11 cellular contexts compared by ENCODE assay signal in the genomic region with DNA sequence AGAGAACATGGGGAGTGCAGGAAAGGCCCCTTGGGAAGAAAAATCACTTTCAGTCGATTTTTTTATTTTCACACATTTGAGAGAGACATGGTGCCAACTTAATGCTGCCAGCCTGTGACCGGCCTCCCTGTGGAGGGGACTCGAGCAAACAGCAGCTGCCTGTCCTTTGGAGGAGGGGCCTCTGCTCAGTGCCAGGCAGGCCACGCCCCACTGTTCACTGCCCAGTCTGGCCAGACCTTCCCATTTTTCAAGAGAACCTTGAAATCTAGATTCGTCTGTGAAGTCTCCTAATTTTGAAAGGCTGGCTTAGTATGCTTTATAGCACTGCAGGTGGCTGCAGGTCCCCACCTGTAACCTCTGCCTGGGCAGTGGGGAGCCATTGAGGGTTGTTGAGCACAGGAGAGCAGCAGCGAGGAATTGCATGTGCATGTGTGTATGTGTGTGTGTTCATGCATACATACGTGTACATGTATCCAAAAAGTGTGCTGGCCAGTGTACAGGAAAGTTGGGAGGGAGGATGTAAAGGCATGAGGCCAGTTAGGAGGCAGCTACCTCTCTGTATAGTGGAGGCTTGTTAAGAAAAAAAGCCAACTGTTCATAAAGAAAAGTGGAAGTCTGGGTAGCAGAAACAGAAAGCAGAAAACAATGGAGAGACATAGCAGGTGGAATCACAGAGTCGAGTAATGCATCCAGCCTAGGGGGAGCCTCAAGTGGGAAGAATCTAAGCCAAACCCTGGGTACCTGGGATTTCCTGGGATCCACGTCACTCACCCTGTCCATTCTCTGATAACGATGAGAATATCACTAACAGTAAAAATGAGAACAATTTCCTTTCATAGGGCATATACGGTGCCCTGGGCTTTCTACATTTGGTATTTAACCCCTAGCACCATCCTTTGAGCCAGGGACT.
DNase-seq lines count a peak whose midpoint lies in the region; ATAC-seq, FAIRE-seq and TF ChIP-seq lines count a peak whose summit lies in the region.
"Had no signal": no experiment of that assay in that cellular context is flagged by ENCODE, and none has a peak within 500 bp of the region (broad histone marks: within the 10 kb centered on the region; RNA-seq: fewer than 3 reads in every experiment).

No MANE protein-coding gene starts in this region.

- intact Hi-C loops in colonic mucosa (cut with DNase I) (no loop called here), gastrocnemius medialis (cut with DNase I; ENCODE audit: low total_unique reads) (no loop called here)

- H3K9me3 ChIP-seq in A549 (no peaks in the 10 kb centered on the region), colonic mucosa (no peaks in the 10 kb centered on the region), muscle layer of colon (ENCODE audit: low read length) (no peaks in the 10 kb centered on the region), neural progenitor cell (ENCODE audit: low read depth) (no peaks in the 10 kb centered on the region), gastrocnemius medialis (no peaks in the 10 kb centered on the region)

- TF ChIP-seq EP300 in A549 (IDR thresholded peaks at IDR 0.05), result no peak

- peaks cover 5% of the 10 kb centered on the region for H3K36me3 ChIP-seq in colonic mucosa
- peaks cover 41% of the 10 kb centered on the region for H3K36me3 ChIP-seq in muscle layer of colon (ENCODE audit: insufficient read depth, low read length)
- H3K36me3 ChIP-seq in neural progenitor cell, result no peaks in the 10 kb centered on the region
- no peaks in the 10 kb centered on the region for H3K36me3 ChIP-seq in gastrocnemius medialis

- POLR2A ChIA-PET in A549 (lab: Yijun Ruan, JAX), result no interaction called here

- no peaks in the 10 kb centered on the region for H4K20me1 ChIP-seq in neural progenitor cell (ENCODE audit: low read depth)

- TF ChIP-seq CTCF in A549 (IDR thresholded peaks at IDR 0.05), result no peak
- TF ChIP-seq CTCF in colonic mucosa (IDR thresholded peaks at IDR 0.05), result no peak
- no peak for TF ChIP-seq CTCF in neural progenitor cell (IDR thresholded peaks at IDR 0.05)
- no peak for TF ChIP-seq CTCF in gastrocnemius medialis (IDR thresholded peaks at IDR 0.05 in 4 of 5, conservative IDR thresholded peaks at IDR 0.05 in 1 of 5)

- H2AFZ ChIP-seq in neural progenitor cell (replicated peaks), result no peak overlapping the region

- CTCF ChIA-PET in A549 (lab: Yijun Ruan, JAX), result interaction anchor here (0.6 to 4.5 kb wide), 6 partner anchors 12 to 349 kb away, joined by 3 to 27 read pairs (median 6); no protein-coding TSS in a partner anchor

- peaks cover 14% of the 10 kb centered on the region for H3K36me3 Mint-ChIP-seq in neural progenitor cell

- H3K27me3 ChIP-seq in colonic mucosa (no peaks in the 10 kb centered on the region), muscle layer of colon (ENCODE audit: control insufficient read depth in 1 of 2, insufficient read depth in 2 of 2, low read length in 2 of 2) (no peaks in the 10 kb centered on the region), neural progenitor cell (no peaks in the 10 kb centered on the region), gastrocnemius medialis (no peaks in the 10 kb centered on the region)

- H3K4me2 ChIP-seq in A549 (peak overlapping the region; percentile 70), neural progenitor cell (no peak overlapping the region)

- in situ Hi-C loops in gastrocnemius medialis (cut with MboI; ENCODE audit: low sequenced_read_pairs in 4 of 4), result no loop called here

- peaks cover 36% of the 10 kb centered on the region for H3F3A ChIP-seq in neural progenitor cell (ENCODE audit: low read depth)

- no peak overlapping the region for H3K4me3 Mint-ChIP-seq in neural progenitor cell
- H3K4me3 Mint-ChIP-seq: activated naive CD8-positive, alpha-beta T cell treated with anti-CD3 and anti-CD28 coated beads, Interleukin-2, amount 10 ng/mL, durations not matched to agents 7 days and 5 days had no signal

- H3K79me2 ChIP-seq in neural progenitor cell (ENCODE audit: low read depth), result no peaks in the 10 kb centered on the region

- peaks cover 41% of the 10 kb centered on the region for H3K4me1 Mint-ChIP-seq in neural progenitor cell
- H3K4me1 Mint-ChIP-seq: activated naive CD8-positive, alpha-beta T cell treated with anti-CD3 and anti-CD28 coated beads, Interleukin-2, amount 10 ng/mL, durations not matched to agents 7 days and 5 days had no signal

- H3K27ac ChIP-seq in A549, result peak overlapping the region; percentile 94 to 97
- peak overlapping the region; percentile 65 for H3K27ac ChIP-seq in colonic mucosa
- H3K27ac ChIP-seq in muscle layer of colon (ENCODE audit: low read depth, low read length), result peak overlapping the region; percentile 17
- no peak overlapping the region for H3K27ac ChIP-seq in neural progenitor cell
- H3K27ac ChIP-seq in gastrocnemius medialis, result no peak overlapping the region

- peak; percentile 50 to 63 for DNase-seq in A549 (ENCODE audit: low read depth in 1 of 2, low spot score in 1 of 2)
- DNase-seq in GM12891 (ENCODE audit: insufficient read length, low spot score), result no peak
- peak; percentile 55 for DNase-seq in colonic mucosa
- DNase-seq in DMS79 treated with DMSO at 0.1 percent for 48 hours (lab: John Stamatoyannopoulos, UW), result no peak
- no peak for DNase-seq in neural progenitor cell (ENCODE audit: low spot score)
- DNase-seq in AG20443 (ENCODE audit: low spot score), result no peak
- no peak for DNase-seq in gastrocnemius medialis
- DNase-seq: activated CD4-positive, alpha-beta T cell treated with anti-CD3 and anti-CD28 coated beads, Interleukin-2, amount 50 U/mL, for 48 hours; activated naive CD8-positive, alpha-beta T cell treated with anti-CD3 and anti-CD28 coated beads, Interleukin-2, amount 10 ng/mL, durations not matched to agents 7 days and 5 days; KG1 had no signal

- 61% methylated on average over 11 of the region's 11 CpGs for WGBS in A549 (ENCODE audit: missing lambda C conversion rate)

- ATAC-seq in A549 (0 out of 6 replicates have a peak, but pooled peaks of 1 of the 2 experiments have one; percentile 6), gastrocnemius medialis (no peak)

- FAIRE-seq in A549 (lab: Jason Lieb, UNC) (no peak), GM12891 (lab: Jason Lieb, UNC) (peak; percentile 23)

- H3K27me3 Mint-ChIP-seq in neural progenitor cell (ENCODE audit: insufficient read depth, low read depth), result peaks cover 4% of the 10 kb centered on the region
- H3K27me3 Mint-ChIP-seq: activated naive CD8-positive, alpha-beta T cell treated with anti-CD3 and anti-CD28 coated beads, Interleukin-2, amount 10 ng/mL, durations not matched to agents 7 days and 5 days had no signal

- TF ChIP-seq POLR2A in A549 (IDR thresholded peaks at IDR 0.05; ENCODE audit: low read length) (no peak), GM12891 (IDR thresholded peaks at IDR 0.05; ENCODE audit: low read depth, low read length) (no peak), gastrocnemius medialis (IDR thresholded peaks at IDR 0.05) (no peak)

- H3K9ac ChIP-seq in colonic mucosa (ENCODE audit: low read depth in 2 of 2, low read length in 2 of 2), result peak overlapping the region in 1 of 2 donors; percentile 46
- H3K9ac ChIP-seq in muscle layer of colon (ENCODE audit: low read length), result peak overlapping the region; percentile 27
- no peak overlapping the region for H3K9ac ChIP-seq in neural progenitor cell

- no peak for TF ChIP-seq RAD21 in A549 (conservative IDR thresholded peaks at IDR 0.05 in 1 of 2, IDR thresholded peaks at IDR 0.05 in 1 of 2)

- H3K9me3 Mint-ChIP-seq in neural progenitor cell, result no peaks in the 10 kb centered on the region
- H3K9me3 Mint-ChIP-seq: activated naive CD8-positive, alpha-beta T cell treated with anti-CD3 and anti-CD28 coated beads, Interleukin-2, amount 10 ng/mL, durations not matched to agents 7 days and 5 days had no signal

- H3K4me1 ChIP-seq in A549 (peaks cover 92% of the 10 kb centered on the region), colonic mucosa (peaks cover 17% of the 10 kb centered on the region), muscle layer of colon (ENCODE audit: insufficient read depth, low read length) (peaks cover 32% of the 10 kb centered on the region), neural progenitor cell (peaks cover 25% of the 10 kb centered on the region), gastrocnemius medialis (no peaks in the 10 kb centered on the region)

- no peak overlapping the region for H3K27ac Mint-ChIP-seq in neural progenitor cell
- H3K27ac Mint-ChIP-seq: activated naive CD8-positive, alpha-beta T cell treated with anti-CD3 and anti-CD28 coated beads, Interleukin-2, amount 10 ng/mL, durations not matched to agents 7 days and 5 days had no signal

- H3K4me3 ChIP-seq in A549, result no peak overlapping the region
- H3K4me3 ChIP-seq in colonic mucosa, result no peak overlapping the region
- no peak overlapping the region for H3K4me3 ChIP-seq in muscle layer of colon (ENCODE audit: low read depth in 1 of 2, low read length in 2 of 2)
- no peak overlapping the region for H3K4me3 ChIP-seq in neural progenitor cell
- no peak overlapping the region for H3K4me3 ChIP-seq in gastrocnemius medialis

TF ChIP-seq in A549, 52 proteins besides CTCF, POLR2A, EP300 and RAD21 (continues in another document):
- TF ChIP-seq RNF2 (IDR thresholded peaks at IDR 0.05; ENCODE audit: borderline replicate concordance, low read depth) (no peak), HOXA7 (CRISPR knock-in tag; IDR thresholded peaks at IDR 0.05) (no peak), NFE2L2 (conservative IDR thresholded peaks at IDR 0.05; ENCODE audit: low read length) (no peak), HOXB5 (CRISPR knock-in tag; IDR thresholded peaks at IDR 0.05) (no peak), EHMT2 (IDR thresholded peaks at IDR 0.05; ENCODE audit: low read depth) (no peak), RARB (CRISPR knock-in tag; IDR thresholded peaks at IDR 0.05) (no peak), JUN (IDR thresholded peaks at IDR 0.05) (0 out of 5 replicates have a peak, but pooled peaks have one; percentile 19 to 53), ZC3H11A (IDR thresholded peaks at IDR 0.05) (no peak), SMC3 (IDR thresholded peaks at IDR 0.05) (no peak)

TF ChIP-seq in GM12891, 5 proteins besides CTCF, POLR2A, EP300 and RAD21:
- TF ChIP-seq SPI1 (IDR thresholded peaks at IDR 0.05; ENCODE audit: low read depth, low read length), result no peak
- no peak for TF ChIP-seq POLR2AphosphoS5 (IDR thresholded peaks at IDR 0.05; ENCODE audit: low read depth, low read length)

Comparison
In these comparisons a context has a peak if more than half of its experiments do, and no peak if none do; other contexts are left out.
1. DNase-seq: peak in A549 (2 of 2) and colonic mucosa (single experiment); none in GM12891 (single experiment), DMS79 treated with DMSO at 0.1 percent for 48 hours (single experiment), neural progenitor cell (single experiment), AG20443 (single experiment) and gastrocnemius medialis (0 of 2).
2. H3K27ac ChIP-seq: peak in A549 (2 of 2), colonic mucosa (single experiment) and muscle layer of colon (single experiment); none in neural progenitor cell (single experiment) and gastrocnemius medialis (0 of 4).